Comparison of ENCODE assay signal across 10 cellular contexts in the genomic region with DNA sequence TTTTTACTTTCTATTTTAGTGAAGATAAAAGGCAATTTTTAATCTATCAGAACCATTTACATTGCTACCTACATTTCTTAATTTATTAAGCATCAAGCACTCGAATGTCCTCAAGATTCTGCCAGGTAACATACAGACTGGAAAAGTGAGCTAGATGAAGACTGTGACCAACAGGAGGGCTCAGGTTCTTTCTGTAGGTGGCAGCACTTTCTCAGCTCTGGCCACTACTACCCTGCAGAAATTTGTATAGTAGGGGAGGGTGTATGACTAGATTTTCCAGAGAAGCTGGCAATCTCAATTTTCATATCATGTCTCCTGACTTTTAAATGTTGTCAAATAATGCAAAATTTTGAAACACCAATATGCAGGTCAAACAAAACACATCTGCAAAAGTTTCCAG.
A peak's percentile ranks its signal among the peaks of the same experiment; 100 is the strongest.
DNase-seq lines count a peak whose midpoint lies in the region; ATAC-seq and TF ChIP-seq lines count a peak whose summit lies in the region.
"Had no signal": no experiment of that assay in that cellular context is flagged by ENCODE, and none has a peak within 500 bp of the region (broad histone marks: within the 10 kb centered on the region; RNA-seq: fewer than 3 reads in every experiment).

No MANE protein-coding gene starts in this region.

- CTCF ChIA-PET in SK-N-SH (lab: Yijun Ruan, JAX): interaction anchor here (1.1 to 2.1 kb wide), 3 partner anchors 434 to 1056 kb away, joined by 3 to 7 read pairs (median 4); no protein-coding TSS in a partner anchor

- no peaks in the 10 kb centered on the region for H3K9me3 Mint-ChIP-seq in stimulated activated naive CD8-positive, alpha-beta T cell treated with anti-CD3 and anti-CD28 coated beads, Interleukin-15, amount 100 ng/mL, for 72 hours

- POLR2A ChIA-PET in SK-N-SH (lab: Yijun Ruan, JAX): no interaction called here

- H4K20me1 ChIP-seq in SK-N-SH (ENCODE audit: insufficient read depth): no peaks in the 10 kb centered on the region

- no peak overlapping the region for H3K27ac ChIP-seq in SK-N-SH (ENCODE audit: low read depth in 2 of 2, low read length in 1 of 2)
- H3K27ac ChIP-seq: suprapubic skin had no signal

- TF ChIP-seq RAD21 in SK-N-SH (IDR thresholded peaks at IDR 0.05; ENCODE audit: low read length): peak; percentile 29; the same call in 1 of the 2 replicates

- H3K27me3 ChIP-seq in SK-N-SH (ENCODE audit: insufficient read depth): no peaks in the 10 kb centered on the region
- H3K27me3 ChIP-seq: suprapubic skin had no signal

- no peak overlapping the region for H3K4me2 ChIP-seq in SK-N-SH

- TF ChIP-seq EP300 in SK-N-SH (IDR thresholded peaks at IDR 0.05; ENCODE audit: borderline replicate concordance in 1 of 2, low read depth in 1 of 2, low read length in 1 of 2): no peak

- no peak overlapping the region for H2AFZ ChIP-seq in SK-N-SH (ENCODE audit: low read depth)

- H3K36me3 ChIP-seq in SK-N-SH (replicated peaks in 1 of 2; ENCODE audit: control insufficient read depth in 1 of 2, insufficient read depth in 2 of 2, low read length in 1 of 2): no peaks in the 10 kb centered on the region
- H3K36me3 ChIP-seq: suprapubic skin had no signal

- H3K27me3 Mint-ChIP-seq in stimulated activated naive CD8-positive, alpha-beta T cell treated with anti-CD3 and anti-CD28 coated beads, Interleukin-15, amount 100 ng/mL, for 72 hours: no peaks in the 10 kb centered on the region

- no peak for DNase-seq in SK-N-SH
- DNase-seq in NCI-H526 treated with DMSO at 0.1 percent for 48 hours (lab: John Stamatoyannopoulos, UW): peak; percentile 7
- DNase-seq in epithelial cell of esophagus (ENCODE audit: low read depth): peak; percentile 2
- DNase-seq in retinal pigment epithelial cell (ENCODE audit: low read depth): no peak
- DNase-seq in stimulated activated naive CD8-positive, alpha-beta T cell treated with anti-CD3 and anti-CD28 coated beads, Interleukin-15, amount 100 ng/mL, for 72 hours: no peak
- DNase-seq in activated T-cell treated with anti-CD3 and anti-CD28 coated beads for 4 hours: no peak

- no peaks in the 10 kb centered on the region for H3K4me1 ChIP-seq in SK-N-SH (ENCODE audit: control insufficient read depth in 1 of 2, insufficient read depth in 2 of 2, low read depth in 1 of 2, low read length in 1 of 2)
- H3K4me1 ChIP-seq: suprapubic skin had no signal

- H3K9ac ChIP-seq in SK-N-SH: no peak overlapping the region

- no peaks in the 10 kb centered on the region for H3K9me3 ChIP-seq in SK-N-SH
- H3K9me3 ChIP-seq: suprapubic skin had no signal

- H3F3A ChIP-seq in SK-N-SH (replicated peaks; ENCODE audit: insufficient read depth): no peaks in the 10 kb centered on the region

- H3K27ac Mint-ChIP-seq in stimulated activated naive CD8-positive, alpha-beta T cell treated with anti-CD3 and anti-CD28 coated beads, Interleukin-15, amount 100 ng/mL, for 72 hours: no peak overlapping the region

- 0% methylated on average over 1 of the region's 1 CpG for WGBS in SK-N-SH (ENCODE audit: low lambda C conversion rate)

- H3K4me1 Mint-ChIP-seq in stimulated activated naive CD8-positive, alpha-beta T cell treated with anti-CD3 and anti-CD28 coated beads, Interleukin-15, amount 100 ng/mL, for 72 hours: no peaks in the 10 kb centered on the region

- no peak overlapping the region for H3K4me3 ChIP-seq in SK-N-SH (ENCODE audit: low read depth in 2 of 2, low read length in 1 of 2)
- no peak overlapping the region for H3K4me3 ChIP-seq in epithelial cell of esophagus (ENCODE audit: low read length)
- H3K4me3 ChIP-seq in retinal pigment epithelial cell (ENCODE audit: low read length): no peak overlapping the region
- H3K4me3 ChIP-seq: K562, suprapubic skin had no signal

- no peak overlapping the region for H3K4me3 Mint-ChIP-seq in stimulated activated naive CD8-positive, alpha-beta T cell treated with anti-CD3 and anti-CD28 coated beads, Interleukin-15, amount 100 ng/mL, for 72 hours

- H3K79me2 ChIP-seq in SK-N-SH (ENCODE audit: insufficient read depth): no peaks in the 10 kb centered on the region

- TF ChIP-seq CTCF in SK-N-SH (IDR thresholded peaks at IDR 0.05) (0 out of 2 replicates have a peak, but pooled peaks have one; percentile 18), epithelial cell of esophagus (IDR thresholded peaks at IDR 0.05; ENCODE audit: insufficient read depth, low read depth, low read length, missing control alignments) (no peak), retinal pigment epithelial cell (conservative IDR thresholded peaks at IDR 0.05; ENCODE audit: low read depth, low read length) (peak; percentile 13)

- H3K9me2 ChIP-seq in SK-N-SH: no peaks in the 10 kb centered on the region

- ATAC-seq in SK-N-SH treated with all-trans-retinoic acid at 6 μM for 48 hours (no peak), GM21390 (IDR thresholded peaks at IDR 0.05; ENCODE audit: unreplicated experiment) (no peak)
- no peak for ATAC-seq in stimulated activated naive CD8-positive, alpha-beta T cell treated with anti-CD3 and anti-CD28 coated beads, Interleukin-15, amount 100 ng/mL, for 72 hours
- ATAC-seq: K562 had no signal

TF ChIP-seq in SK-N-SH, 30 proteins besides CTCF, POLR2A, EP300 and RAD21 (continues in another document):
- TF ChIP-seq TCF12 (IDR thresholded peaks at IDR 0.05) (no peak), RXRA (IDR thresholded peaks at IDR 0.05; ENCODE audit: borderline replicate concordance, low read depth) (no peak), GATA2 (CRISPR knock-in tag; IDR thresholded peaks at IDR 0.05) (no peak), FOSL2 (IDR thresholded peaks at IDR 0.05; ENCODE audit: borderline replicate concordance, low read depth) (no peak), SIN3A (IDR thresholded peaks at IDR 0.05; ENCODE audit: borderline replicate concordance, low read depth, low read length) (no peak), CHD2 (IDR thresholded peaks at IDR 0.05; ENCODE audit: low read length, partially characterized antibody) (no peak), FOXM1 (IDR thresholded peaks at IDR 0.05; ENCODE audit: low read depth) (no peak), FOXJ3 (CRISPR knock-in tag; IDR thresholded peaks at IDR 0.05) (no peak), TAF1 (IDR thresholded peaks at IDR 0.05; ENCODE audit: borderline replicate concordance, low read depth, low read length) (no peak)
- TF ChIP-seq, protein P1, sequence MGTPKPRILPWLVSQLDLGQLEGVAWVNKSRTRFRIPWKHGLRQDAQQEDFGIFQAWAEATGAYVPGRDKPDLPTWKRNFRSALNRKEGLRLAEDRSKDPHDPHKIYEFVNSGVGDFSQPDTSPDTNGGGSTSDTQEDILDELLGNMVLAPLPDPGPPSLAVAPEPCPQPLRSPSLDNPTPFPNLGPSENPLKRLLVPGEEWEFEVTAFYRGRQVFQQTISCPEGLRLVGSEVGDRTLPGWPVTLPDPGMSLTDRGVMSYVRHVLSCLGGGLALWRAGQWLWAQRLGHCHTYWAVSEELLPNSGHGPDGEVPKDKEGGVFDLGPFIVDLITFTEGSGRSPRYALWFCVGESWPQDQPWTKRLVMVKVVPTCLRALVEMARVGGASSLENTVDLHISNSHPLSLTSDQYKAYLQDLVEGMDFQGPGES (IDR thresholded peaks at IDR 0.05; ENCODE audit: low read depth, low read length): no peak
- TF ChIP-seq, protein P2, sequence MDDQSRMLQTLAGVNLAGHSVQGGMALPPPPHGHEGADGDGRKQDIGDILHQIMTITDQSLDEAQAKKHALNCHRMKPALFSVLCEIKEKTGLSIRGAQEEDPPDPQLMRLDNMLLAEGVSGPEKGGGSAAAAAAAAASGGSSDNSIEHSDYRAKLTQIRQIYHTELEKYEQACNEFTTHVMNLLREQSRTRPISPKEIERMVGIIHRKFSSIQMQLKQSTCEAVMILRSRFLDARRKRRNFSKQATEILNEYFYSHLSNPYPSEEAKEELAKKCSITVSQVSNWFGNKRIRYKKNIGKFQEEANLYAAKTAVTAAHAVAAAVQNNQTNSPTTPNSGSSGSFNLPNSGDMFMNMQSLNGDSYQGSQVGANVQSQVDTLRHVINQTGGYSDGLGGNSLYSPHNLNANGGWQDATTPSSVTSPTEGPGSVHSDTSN (IDR thresholded peaks at IDR 0.05): no peak

TF ChIP-seq in SK-N-SH treated with all-trans-retinoic acid at 6 μM for 48 hours, 23 proteins besides CTCF, POLR2A, EP300 and RAD21 (continues in another document):
- TF ChIP-seq ZFP30 (CRISPR knock-in tag; IDR thresholded peaks at IDR 0.05) (no peak), TOX (CRISPR knock-in tag; IDR thresholded peaks at IDR 0.05; ENCODE audit: borderline replicate concordance) (no peak)
- TF ChIP-seq, protein P3, sequence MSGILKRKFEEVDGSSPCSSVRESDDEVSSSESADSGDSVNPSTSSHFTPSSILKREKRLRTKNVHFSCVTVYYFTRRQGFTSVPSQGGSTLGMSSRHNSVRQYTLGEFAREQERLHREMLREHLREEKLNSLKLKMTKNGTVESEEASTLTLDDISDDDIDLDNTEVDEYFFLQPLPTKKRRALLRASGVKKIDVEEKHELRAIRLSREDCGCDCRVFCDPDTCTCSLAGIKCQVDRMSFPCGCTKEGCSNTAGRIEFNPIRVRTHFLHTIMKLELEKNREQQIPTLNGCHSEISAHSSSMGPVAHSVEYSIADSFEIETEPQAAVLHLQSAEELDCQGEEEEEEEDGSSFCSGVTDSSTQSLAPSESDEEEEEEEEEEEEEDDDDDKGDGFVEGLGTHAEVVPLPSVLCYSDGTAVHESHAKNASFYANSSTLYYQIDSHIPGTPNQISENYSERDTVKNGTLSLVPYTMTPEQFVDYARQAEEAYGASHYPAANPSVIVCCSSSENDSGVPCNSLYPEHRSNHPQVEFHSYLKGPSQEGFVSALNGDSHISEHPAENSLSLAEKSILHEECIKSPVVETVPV (CRISPR knock-in tag; IDR thresholded peaks at IDR 0.05): no peak
- TF ChIP-seq, protein P4, sequence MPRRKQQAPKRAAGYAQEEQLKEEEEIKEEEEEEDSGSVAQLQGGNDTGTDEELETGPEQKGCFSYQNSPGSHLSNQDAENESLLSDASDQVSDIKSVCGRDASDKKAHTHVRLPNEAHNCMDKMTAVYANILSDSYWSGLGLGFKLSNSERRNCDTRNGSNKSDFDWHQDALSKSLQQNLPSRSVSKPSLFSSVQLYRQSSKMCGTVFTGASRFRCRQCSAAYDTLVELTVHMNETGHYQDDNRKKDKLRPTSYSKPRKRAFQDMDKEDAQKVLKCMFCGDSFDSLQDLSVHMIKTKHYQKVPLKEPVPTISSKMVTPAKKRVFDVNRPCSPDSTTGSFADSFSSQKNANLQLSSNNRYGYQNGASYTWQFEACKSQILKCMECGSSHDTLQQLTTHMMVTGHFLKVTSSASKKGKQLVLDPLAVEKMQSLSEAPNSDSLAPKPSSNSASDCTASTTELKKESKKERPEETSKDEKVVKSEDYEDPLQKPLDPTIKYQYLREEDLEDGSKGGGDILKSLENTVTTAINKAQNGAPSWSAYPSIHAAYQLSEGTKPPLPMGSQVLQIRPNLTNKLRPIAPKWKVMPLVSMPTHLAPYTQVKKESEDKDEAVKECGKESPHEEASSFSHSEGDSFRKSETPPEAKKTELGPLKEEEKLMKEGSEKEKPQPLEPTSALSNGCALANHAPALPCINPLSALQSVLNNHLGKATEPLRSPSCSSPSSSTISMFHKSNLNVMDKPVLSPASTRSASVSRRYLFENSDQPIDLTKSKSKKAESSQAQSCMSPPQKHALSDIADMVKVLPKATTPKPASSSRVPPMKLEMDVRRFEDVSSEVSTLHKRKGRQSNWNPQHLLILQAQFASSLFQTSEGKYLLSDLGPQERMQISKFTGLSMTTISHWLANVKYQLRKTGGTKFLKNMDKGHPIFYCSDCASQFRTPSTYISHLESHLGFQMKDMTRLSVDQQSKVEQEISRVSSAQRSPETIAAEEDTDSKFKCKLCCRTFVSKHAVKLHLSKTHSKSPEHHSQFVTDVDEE (CRISPR knock-in tag; IDR thresholded peaks at IDR 0.05): no peak

Comparison
In these comparisons a context has a peak if more than half of its experiments do, and no peak if none do; other contexts are left out.
1. DNase-seq: peak in NCI-H526 treated with DMSO at 0.1 percent for 48 hours (single experiment) and epithelial cell of esophagus (single experiment); none in SK-N-SH (single experiment), retinal pigment epithelial cell (single experiment), stimulated activated naive CD8-positive, alpha-beta T cell treated with anti-CD3 and anti-CD28 coated beads, Interleukin-15, amount 100 ng/mL, for 72 hours (0 of 2) and activated T-cell treated with anti-CD3 and anti-CD28 coated beads for 4 hours (single experiment).